Comparison of ENCODE assay signal across 26 cellular contexts in genomic region chr10:126509211-126509610, GRCh38.
"Had no signal": no experiment of that assay in that cellular context is flagged by ENCODE, and none has a peak within 500 bp of the region (broad histone marks: within the 10 kb centered on the region; RNA-seq: fewer than 3 reads in every experiment).

No MANE protein-coding gene starts in this region.

- H3K36me3 ChIP-seq: neural progenitor cell, ovary, right lobe of liver, sigmoid colon, stomach, thoracic aorta, thyroid gland, tibial nerve, upper lobe of left lung, vagina had no signal

- H3K36me3 Mint-ChIP-seq: neural progenitor cell; stimulated activated effector memory CD8-positive, alpha-beta T cell treated with anti-CD3 and anti-CD28 coated beads, Interleukin-12 subunit alpha, Interleukin-12 subunit beta, amount 100 ng/mL, for 72 hours; stimulated activated naive B cell treated with anti-CD40 and anti-IgM and Interleukin-4, amounts not matched to agents 10 μg/mL and 1 μg/mL and 100 μg/mL, for 72 hours had no signal

- H3K4me3 Mint-ChIP-seq: nephron; neural progenitor cell; stimulated activated effector memory CD8-positive, alpha-beta T cell treated with anti-CD3 and anti-CD28 coated beads, Interleukin-12 subunit alpha, Interleukin-12 subunit beta, amount 100 ng/mL, for 72 hours; stimulated activated naive B cell treated with anti-CD40 and anti-IgM and Interleukin-4, amounts not matched to agents 10 μg/mL and 1 μg/mL and 100 μg/mL, for 72 hours; stimulated activated naive CD8-positive, alpha-beta T cell treated with anti-CD3 and anti-CD28 coated beads, Interleukin-15, Interleukin-2, amounts not matched to agents 100 ng/mL and 50 ng/mL, for 24 hours had no signal

- H3K27me3 ChIP-seq: neural progenitor cell, ovary, sigmoid colon, stomach, thyroid gland, tibial nerve, upper lobe of left lung, vagina had no signal

- H3K4me1 ChIP-seq: neural progenitor cell, parathyroid adenoma, psoas muscle, right lobe of liver, sigmoid colon, stomach, thyroid gland, tibial nerve, upper lobe of left lung, vagina had no signal

- H3K27ac ChIP-seq: neural progenitor cell, ovary, parathyroid adenoma, psoas muscle, right lobe of liver, sigmoid colon, stomach, thoracic aorta, thyroid gland, tibial nerve, upper lobe of left lung, vagina had no signal

- H3K4me3 ChIP-seq: neural progenitor cell, ovary, psoas muscle, right lobe of liver, sigmoid colon, stomach, thoracic aorta, thyroid gland, tibial nerve, upper lobe of left lung, vagina had no signal

- ATAC-seq: psoas muscle; right cardiac atrium; right lobe of liver; stimulated activated effector memory CD8-positive, alpha-beta T cell treated with anti-CD3 and anti-CD28 coated beads, Interleukin-12 subunit alpha, Interleukin-12 subunit beta, amount 100 ng/mL, for 72 hours; stimulated activated naive B cell treated with anti-CD40 and anti-IgM and Interleukin-4, amounts not matched to agents 10 μg/mL and 1 μg/mL and 100 μg/mL, for 72 hours had no signal

- H3K79me2 ChIP-seq: parathyroid adenoma had no signal

- H2AFZ ChIP-seq: neural progenitor cell, parathyroid adenoma had no signal

- H3K27ac Mint-ChIP-seq: nephron; neural progenitor cell; progenitor cell of endocrine pancreas; stimulated activated effector memory CD8-positive, alpha-beta T cell treated with anti-CD3 and anti-CD28 coated beads, Interleukin-12 subunit alpha, Interleukin-12 subunit beta, amount 100 ng/mL, for 72 hours; stimulated activated naive B cell treated with anti-CD40 and anti-IgM and Interleukin-4, amounts not matched to agents 10 μg/mL and 1 μg/mL and 100 μg/mL, for 72 hours; stimulated activated naive CD8-positive, alpha-beta T cell treated with anti-CD3 and anti-CD28 coated beads, Interleukin-15, Interleukin-2, amounts not matched to agents 100 ng/mL and 50 ng/mL, for 24 hours had no signal

- DNase-seq: occipital lobe; ovary; posterior cingulate gyrus; psoas muscle; right cardiac atrium; right lobe of liver; sigmoid colon; small intestine; stimulated activated CD4-positive, alpha-beta T cell treated with anti-CD3 and anti-CD28 coated beads, Interleukin-15, amount 100 ng/mL, for 24 hours; stimulated activated CD4-positive, alpha-beta T cell treated with anti-CD3 and anti-CD28 coated beads, Interleukin-2, amount 100 ng/mL, for 24 hours; stimulated activated CD4-positive, alpha-beta T cell treated with anti-CD3 and anti-CD28 coated beads, Interleukin-2, amount 100 ng/mL, for 48 hours; stimulated activated CD4-positive, alpha-beta T cell treated with anti-CD3 and anti-CD28 coated beads, Interleukin-4, amount 100 ng/mL, for 24 hours; stimulated activated naive B cell treated with anti-CD40 and anti-IgM and Interleukin-4, amounts not matched to agents 10 μg/mL and 1 μg/mL and 100 μg/mL, for 72 hours; stimulated activated naive CD4-positive, alpha-beta T cell treated with Interleukin-2 at 50 U/mL for 16 hours; stomach; thyroid gland had no signal

- H3K4me2 ChIP-seq: neural progenitor cell had no signal

- H3K9me3 ChIP-seq: ovary, psoas muscle, right lobe of liver, sigmoid colon, stomach, thoracic aorta, thyroid gland, tibial nerve, upper lobe of left lung, vagina had no signal

- H3K27me3 Mint-ChIP-seq: stimulated activated naive CD8-positive, alpha-beta T cell treated with anti-CD3 and anti-CD28 coated beads, Interleukin-15, Interleukin-2, amounts not matched to agents 100 ng/mL and 50 ng/mL, for 24 hours had no signal
